ENCODE assay signal across 8 cellular contexts in the genomic region with DNA sequence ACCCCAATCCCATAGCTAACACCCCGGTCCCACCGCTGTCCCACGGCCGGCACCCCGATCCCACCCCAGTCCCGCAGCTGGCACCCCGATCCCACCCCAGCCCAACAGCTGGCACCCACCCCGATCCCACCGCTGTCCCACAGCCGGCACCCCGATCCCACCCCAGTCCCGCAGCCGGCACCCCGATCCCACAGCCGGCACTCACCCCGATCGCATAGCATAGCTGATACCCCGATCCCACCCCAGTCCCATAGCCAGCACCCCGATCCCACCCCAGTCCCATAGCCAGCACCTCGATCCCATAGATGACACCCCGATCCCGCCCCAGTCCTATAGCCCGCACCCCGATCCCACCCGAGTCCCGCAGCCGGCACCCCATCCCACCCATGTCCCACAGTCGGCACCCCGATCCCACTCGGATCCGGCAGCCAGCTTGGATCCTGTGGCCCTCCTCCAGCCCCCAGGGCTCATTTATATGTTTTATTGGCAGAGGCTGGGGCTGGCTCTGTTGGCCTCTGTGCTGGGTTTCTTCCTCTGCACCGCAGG. TPM values are rescaled to one million over a fixed set of nuclear protein-coding genes. Genes with fewer than 3 reads are reported as not detected.
DNase-seq lines count a peak whose midpoint lies in the region; ATAC-seq, FAIRE-seq and TF ChIP-seq lines count a peak whose summit lies in the region.

No MANE protein-coding gene starts in this region.

- peak; percentile 3 to 19 for ATAC-seq in activated naive CD4-positive, alpha-beta T cell treated with anti-CD3 and anti-CD28 coated beads, Interleukin-2, amount 50 U/mL, for 72 hours
- no peak for ATAC-seq in GM21723 (IDR thresholded peaks at IDR 0.05; ENCODE audit: unreplicated experiment)

- H4K20me1 ChIP-seq in hepatocyte (ENCODE audit: insufficient read depth, poor library complexity, severe bottlenecking) = no peaks in the 10 kb centered on the region

- H3K36me3 ChIP-seq in hepatocyte (replicated peaks; ENCODE audit: insufficient read depth, low read depth) = no peaks in the 10 kb centered on the region

- peak overlapping the region; percentile 93 for H3K4me3 Mint-ChIP-seq in HFFc6

- peaks cover 15% of the 10 kb centered on the region for H3K36me3 Mint-ChIP-seq in HFFc6 (ENCODE audit: low read depth)
- H3K36me3 Mint-ChIP-seq in activated naive CD4-positive, alpha-beta T cell treated with anti-CD3 and anti-CD28 coated beads, Interleukin-2, amount 50 U/mL, for 72 hours = peaks cover 9 to 12% of the 10 kb centered on the region in 2 donors

- H3K79me2 ChIP-seq in hepatocyte = peaks cover 51% of the 10 kb centered on the region

- H3K27ac ChIP-seq in hepatocyte = no peak overlapping the region
- peak overlapping the region; percentile 24 to 100 (median 98) for H3K27ac ChIP-seq in skin epidermis

- H3K4me1 ChIP-seq in hepatocyte (ENCODE audit: insufficient read depth) = peaks cover 16% of the 10 kb centered on the region

- TF ChIP-seq CTCF in HFFc6 (IDR thresholded peaks at IDR 0.05) = no peak
- no peak for TF ChIP-seq CTCF in hepatocyte (IDR thresholded peaks at IDR 0.05; ENCODE audit: poor library complexity)

- FAIRE-seq in GM19239 (lab: Jason Lieb, UNC) = no peak

- peaks cover 2% of the 10 kb centered on the region; the same call in 1 of the 2 replicates for H3K27me3 Mint-ChIP-seq in HFFc6 (ENCODE audit: insufficient read depth)

- 82% methylated on average over 9 of the region's 32 CpGs for WGBS in hepatocyte (ENCODE audit: low lambda C conversion rate, missing lambda C conversion rate)

- peak overlapping the region; percentile 96 for H3K4me2 ChIP-seq in hepatocyte

- H2AFZ ChIP-seq in hepatocyte = no peak overlapping the region

- H3K4me3 ChIP-seq in hepatocyte = peak overlapping the region; percentile 100
- H3K4me3 ChIP-seq in skin epidermis = peak overlapping the region; percentile 71 to 99 (median 92)

- no peaks in the 10 kb centered on the region for H3K9me2 ChIP-seq in hepatocyte (replicated peaks; ENCODE audit: insufficient read depth)

- H3K9me3 Mint-ChIP-seq in HFFc6 = no peaks in the 10 kb centered on the region
- no peaks in the 10 kb centered on the region for H3K9me3 Mint-ChIP-seq in activated naive CD4-positive, alpha-beta T cell treated with anti-CD3 and anti-CD28 coated beads, Interleukin-2, amount 50 U/mL, for 72 hours

- peak overlapping the region; percentile 85 for H3K27ac Mint-ChIP-seq in HFFc6
- H3K27ac Mint-ChIP-seq in activated naive CD4-positive, alpha-beta T cell treated with anti-CD3 and anti-CD28 coated beads, Interleukin-2, amount 50 U/mL, for 72 hours = peak overlapping the region; percentile 82 to 95

- DNase-seq in HFFc6 (no peak), hepatocyte (ENCODE audit: low spot score) (no peak), GM19239 (ENCODE audit: insufficient read length, low spot score) (no peak), LoVo (ENCODE audit: low spot score) (no peak), SW480 (ENCODE audit: low spot score) (no peak)
- DNase-seq in activated naive CD4-positive, alpha-beta T cell treated with anti-CD3 and anti-CD28 coated beads, Interleukin-2, amount 50 U/mL, for 72 hours (ENCODE audit: low spot score in 2 of 2) = no peak

- no peaks in the 10 kb centered on the region for H3K27me3 ChIP-seq in hepatocyte

- H3K9me3 ChIP-seq in hepatocyte (ENCODE audit: low read depth) = no peaks in the 10 kb centered on the region

- peaks cover 17% of the 10 kb centered on the region for H3K4me1 Mint-ChIP-seq in HFFc6 (ENCODE audit: low read depth)

RNA-seq across cellular contexts. Expression of a gene that starts 0.9 kb away (rescaled TPM):
- 10 to 100 TPM; 10.9 to 12.4 (median 12.0) TPM for total RNA-seq in HFFc6 (2021; fragmentation: NEBNext Ultra II Directional; extraction: Animal tissue kit (Norgen Biotek cat#: 25700))
- total RNA-seq in activated naive CD4-positive, alpha-beta T cell treated with anti-CD3 and anti-CD28 coated beads, Interleukin-2, amount 50 U/mL, for 72 hours = 10 to 100 TPM; 11.3 to 24.0 TPM
- total RNA-seq in hepatocyte = 10.0 and 10.7 TPM in 2 replicates
- polyA plus RNA-seq in hepatocyte = 8.7 and 10.9 TPM in 2 replicates

RNA-seq across cellular contexts. Expression of a gene that starts 25.5 kb away (rescaled TPM):
- 1 to 10 TPM in 5 of 6 experiments, under 1 TPM in 1; 0.77 to 3.2 (median 1.5) TPM for total RNA-seq in HFFc6 (2021; fragmentation: NEBNext Ultra II Directional; extraction: Animal tissue kit (Norgen Biotek cat#: 25700))
- 10 to 100 TPM; 13.8 to 19.5 TPM for total RNA-seq in activated naive CD4-positive, alpha-beta T cell treated with anti-CD3 and anti-CD28 coated beads, Interleukin-2, amount 50 U/mL, for 72 hours
- total RNA-seq in hepatocyte = 13.2 and 14.4 TPM in 2 replicates
- polyA plus RNA-seq in hepatocyte = 17.3 and 18.2 TPM in 2 replicates

RNA-seq across cellular contexts. Expression of a gene that starts 30.3 kb away (rescaled TPM):
- 10 to 100 TPM; 19.0 to 26.8 (median 22.7) TPM for total RNA-seq in HFFc6 (2021; fragmentation: NEBNext Ultra II Directional; extraction: Animal tissue kit (Norgen Biotek cat#: 25700))
- 10 to 100 TPM; 45.7 to 51.4 TPM for total RNA-seq in activated naive CD4-positive, alpha-beta T cell treated with anti-CD3 and anti-CD28 coated beads, Interleukin-2, amount 50 U/mL, for 72 hours
- total RNA-seq in hepatocyte = 16.9 and 18.2 TPM in 2 replicates
- polyA plus RNA-seq in hepatocyte = 14.0 and 18.3 TPM in 2 replicates

RNA-seq across cellular contexts. Expression of a gene that starts 53.7 kb away (rescaled TPM):
- total RNA-seq in HFFc6 (2021; fragmentation: NEBNext Ultra II Directional; extraction: Animal tissue kit (Norgen Biotek cat#: 25700)) = 10 to 100 TPM; 14.7 to 20.4 (median 16.5) TPM
- 10 to 100 TPM in 1 of 2 donors, 1 to 10 TPM in 1; 3.1 to 28.8 TPM for total RNA-seq in activated naive CD4-positive, alpha-beta T cell treated with anti-CD3 and anti-CD28 coated beads, Interleukin-2, amount 50 U/mL, for 72 hours
- 14.8 and 17.0 TPM in 2 replicates for total RNA-seq in hepatocyte
- polyA plus RNA-seq in hepatocyte = 4.6 and 5.8 TPM in 2 replicates
